ENCODE assay signal across 10 cellular contexts in genomic region chr19:16566161-16566560, GRCh38. TPM values are rescaled to one million over a fixed set of nuclear protein-coding genes. Genes with fewer than 3 reads are reported as not detected.
DNase-seq lines count a peak whose midpoint lies in the region; ATAC-seq and TF ChIP-seq lines count a peak whose summit lies in the region.
"Had no signal": no experiment of that assay in that cellular context is flagged by ENCODE, and none has a peak within 500 bp of the region (broad histone marks: within the 10 kb centered on the region; RNA-seq: fewer than 3 reads in every experiment).

No MANE protein-coding gene starts in this region.

- H3K27me3 ChIP-seq in right cardiac atrium (ENCODE audit: control insufficient read depth, insufficient read depth): no peaks in the 10 kb centered on the region

- TF ChIP-seq CTCF in CD14-positive monocyte (IDR thresholded peaks at IDR 0.05): no peak
- TF ChIP-seq CTCF in progenitor cell of endocrine pancreas (IDR thresholded peaks at IDR 0.05; ENCODE audit: unreplicated experiment): no peak

- peak overlapping the region; percentile 69 to 75 (median 74) for H3K4me3 Mint-ChIP-seq in T-cell
- H3K4me3 Mint-ChIP-seq in CD14-positive monocyte: no peak overlapping the region
- no peak overlapping the region for H3K4me3 Mint-ChIP-seq in progenitor cell of endocrine pancreas (ENCODE audit: low read depth)
- H3K4me3 Mint-ChIP-seq: dendritic cell treated with granulocyte-macrophage colony-stimulating factor and Interleukin-4, amounts not matched to agents 40 ng/mL and 50 ng/mL, for 4 days had no signal

- intact Hi-C loops in right cardiac atrium (cut with DNase I): no loop called here
- intact Hi-C loops in CD14-positive monocyte (cut with micrococcal nuclease): no loop called here

- POLR2A ChIA-PET in T-cell (lab: Charles Lee): interaction anchor here in 1 of 2 donors (0.5 to 1.2 kb wide), 7 partner anchors 8 to 94 kb away, joined by 3 to 7 read pairs (median 3); partner anchors contain the start of gene CALR3

- H3K4me1 Mint-ChIP-seq in T-cell: peaks cover 26 to 52% (median 35%) of the 10 kb centered on the region in 3 donors
- H3K4me1 Mint-ChIP-seq in CD14-positive monocyte: peaks cover 7% of the 10 kb centered on the region
- H3K4me1 Mint-ChIP-seq in progenitor cell of endocrine pancreas (ENCODE audit: low read depth): peaks cover 15% of the 10 kb centered on the region

- no peaks in the 10 kb centered on the region for H3K9me3 ChIP-seq in right cardiac atrium (ENCODE audit: control insufficient read depth, low read length)
- H3K9me3 ChIP-seq: HAP-1 had no signal

- WGBS in right cardiac atrium: 70% methylated on average over 10 of the region's 10 CpGs

- DNase-seq in T-cell (peak; percentile 64 to 95 (median 87)), activated T-cell treated with anti-CD3 and anti-CD28 coated beads for 4 hours (peak; percentile 54), right cardiac atrium (peak in 2 of 3 donors; percentile 41 to 60), NCI-H446 (lab: John Stamatoyannopoulos, UW) (no peak), CD14-positive monocyte (ENCODE audit: low spot score) (no peak), progenitor cell of endocrine pancreas (ENCODE audit: low spot score, unreplicated experiment) (no peak)
- peak; percentile 48 for DNase-seq in stimulated activated CD8-positive, alpha-beta memory T cell treated with anti-CD3 and anti-CD28 coated beads, Interleukin-4, amount 100 ng/mL, for 24 hours (ENCODE audit: low read depth)

- no peak overlapping the region for H3K4me3 ChIP-seq in right cardiac atrium (ENCODE audit: low read length)
- H3K4me3 ChIP-seq: HAP-1 had no signal

- ATAC-seq in T-cell (replicated peaks in 1 of 4): peak; percentile 99 to 100 (median 100)
- no peak for ATAC-seq in right cardiac atrium
- ATAC-seq in HG03342 (IDR thresholded peaks at IDR 0.05; ENCODE audit: unreplicated experiment): no peak

- H3K27ac ChIP-seq in right cardiac atrium (ENCODE audit: low read length): no peak overlapping the region

- CTCF ChIA-PET in T-cell (lab: Charles Lee): interaction anchor here in 1 of 2 donors (0.6 to 1.5 kb wide), 5 partner anchors 18 to 63 kb away, joined by 3 to 11 read pairs (median 3); no protein-coding TSS in a partner anchor

- H3K36me3 Mint-ChIP-seq in T-cell (peaks cover 41% of the 10 kb centered on the region), CD14-positive monocyte (peaks cover 74 to 94% of the 10 kb centered on the region in 2 donors), progenitor cell of endocrine pancreas (ENCODE audit: insufficient read depth) (peaks cover 29% of the 10 kb centered on the region)

- no peaks in the 10 kb centered on the region for H3K9me3 Mint-ChIP-seq in T-cell
- H3K9me3 Mint-ChIP-seq in CD14-positive monocyte: peaks cover 0 to 3% (median 0%) of the 10 kb centered on the region in 7 donors
- H3K9me3 Mint-ChIP-seq in progenitor cell of endocrine pancreas (ENCODE audit: low read depth): peaks cover 5% of the 10 kb centered on the region
- H3K9me3 Mint-ChIP-seq: dendritic cell treated with granulocyte-macrophage colony-stimulating factor and Interleukin-4, amounts not matched to agents 40 ng/mL and 50 ng/mL, for 4 days had no signal

- no peaks in the 10 kb centered on the region for H3K4me1 ChIP-seq in right cardiac atrium (ENCODE audit: control insufficient read depth, insufficient read depth, low read length)

- H3K27ac Mint-ChIP-seq in T-cell (peak overlapping the region; percentile 99), CD14-positive monocyte (peak overlapping the region in 3 of 7 donors; percentile 25 to 50 (median 46)), progenitor cell of endocrine pancreas (no peak overlapping the region)
- H3K27ac Mint-ChIP-seq: dendritic cell treated with granulocyte-macrophage colony-stimulating factor and Interleukin-4, amounts not matched to agents 40 ng/mL and 50 ng/mL, for 4 days had no signal

- H3K27me3 Mint-ChIP-seq in T-cell: no peaks in the 10 kb centered on the region
- peaks cover 0 to 2% (median 0%) of the 10 kb centered on the region in 3 donors for H3K27me3 Mint-ChIP-seq in CD14-positive monocyte (ENCODE audit: low read depth in 3 of 3)
- no peaks in the 10 kb centered on the region for H3K27me3 Mint-ChIP-seq in progenitor cell of endocrine pancreas
- H3K27me3 Mint-ChIP-seq: dendritic cell treated with granulocyte-macrophage colony-stimulating factor and Interleukin-4, amounts not matched to agents 40 ng/mL and 50 ng/mL, for 4 days had no signal

RNA-seq across cellular contexts. Expression of gene SLC35E1, which starts 6.1 kb away (rescaled TPM):
- total RNA-seq in T-cell (10 to 100 TPM; 32.7 to 67.5 (median 36.9) TPM), right cardiac atrium (10 to 100 TPM; 21.0 to 26.6 (median 25.8) TPM), progenitor cell of endocrine pancreas (48.5 and 49.1 TPM in 2 replicates)
- polyA plus RNA-seq in right cardiac atrium (21.3 TPM), CD14-positive monocyte (10 to 100 TPM; 12.1 to 13.5 TPM)

RNA-seq across cellular contexts. Expression of gene CHERP, which starts 23.9 kb away (rescaled TPM):
- 10 to 100 TPM; 52.6 to 76.7 (median 70.3) TPM for total RNA-seq in T-cell
- total RNA-seq in right cardiac atrium: 10 to 100 TPM; 20.7 to 25.8 (median 20.9) TPM
- polyA plus RNA-seq in right cardiac atrium: 15.6 TPM
- 1 to 10 TPM; 3.2 to 5.3 TPM for polyA plus RNA-seq in CD14-positive monocyte
- total RNA-seq in progenitor cell of endocrine pancreas: 74.6 and 76.4 TPM in 2 replicates

Comparison
In these comparisons a context has a peak if more than half of its experiments do, and no peak if none do; other contexts are left out.
1. ATAC-seq: peak in T-cell (4 of 4); none in right cardiac atrium (0 of 2) and HG03342 (single experiment).
2. DNase-seq: peak in T-cell (34 of 34), activated T-cell treated with anti-CD3 and anti-CD28 coated beads for 4 hours (single experiment), right cardiac atrium (2 of 3) and stimulated activated CD8-positive, alpha-beta memory T cell treated with anti-CD3 and anti-CD28 coated beads, Interleukin-4, amount 100 ng/mL, for 24 hours (single experiment); none in NCI-H446 (0 of 2), CD14-positive monocyte (single experiment) and progenitor cell of endocrine pancreas (single experiment).
3. H3K4me3 Mint-ChIP-seq: peak in T-cell (3 of 3); none in CD14-positive monocyte (0 of 2) and progenitor cell of endocrine pancreas (single experiment).